ENCODE assay signal across 13 cellular contexts in genomic region chr17:4715071-4715749, GRCh38. TPM values are rescaled to one million over a fixed set of nuclear protein-coding genes. Genes with fewer than 3 reads are reported as not detected.
DNase-seq lines count a peak whose midpoint lies in the region; ATAC-seq, FAIRE-seq and TF ChIP-seq lines count a peak whose summit lies in the region.
"Had no signal": no experiment of that assay in that cellular context is flagged by ENCODE, and none has a peak within 500 bp of the region (broad histone marks: within the 10 kb centered on the region; RNA-seq: fewer than 3 reads in every experiment).

No MANE protein-coding gene starts in this region.

- WGBS in spleen, 5 donors, result 32 to 50% (median 40%) methylated on average over 11 of the region's 11 CpGs

- H3K4me1 Mint-ChIP-seq in activated naive CD4-positive, alpha-beta T cell treated with anti-CD3 and anti-CD28 coated beads for 36 hours (ENCODE audit: low read depth), result peaks cover 39% of the 10 kb centered on the region

- H3K9me3 Mint-ChIP-seq in activated naive CD4-positive, alpha-beta T cell treated with anti-CD3 and anti-CD28 coated beads for 36 hours, result no peaks in the 10 kb centered on the region

- CTCF ChIA-PET in activated naive CD4-positive, alpha-beta T cell treated with anti-CD3 and anti-CD28 coated beads for 36 hours (lab: Charles Lee), result no interaction called here

- H3K27ac ChIP-seq in spleen, result peak overlapping the region in 7 of 8 donors; percentile 74 to 99 (median 96)

- peak overlapping the region; percentile 91 for H3K27ac Mint-ChIP-seq in activated naive CD4-positive, alpha-beta T cell treated with anti-CD3 and anti-CD28 coated beads for 36 hours
- H3K27ac Mint-ChIP-seq: progenitor cell of endocrine pancreas had no signal

- H3K27me3 Mint-ChIP-seq in activated naive CD4-positive, alpha-beta T cell treated with anti-CD3 and anti-CD28 coated beads for 36 hours (ENCODE audit: low read depth), result no peaks in the 10 kb centered on the region
- H3K27me3 Mint-ChIP-seq: progenitor cell of endocrine pancreas had no signal

- DNase-seq in GM12892 (ENCODE audit: insufficient read length) (no peak), T-helper 2 cell (peak in 4 of 5 experiments; percentile 19 to 85 (median 52)), spleen (peak; percentile 88), anterior cingulate cortex (lab: John Stamatoyannopoulos, UW) (no peak), islet precursor cell (no peak)
- DNase-seq in activated naive CD4-positive, alpha-beta T cell treated with anti-CD3 and anti-CD28 coated beads for 36 hours, result peak; percentile 56
- DNase-seq: NCI-H187, Right ventricle myocardium superior had no signal

- TF ChIP-seq CTCF in spleen (IDR thresholded peaks at IDR 0.05 in 8 of 11, conservative IDR thresholded peaks at IDR 0.05 in 3 of 11), result no peak

- peaks cover 23 to 93% (median 61%) of the 10 kb centered on the region in 6 donors for H3K4me1 ChIP-seq in spleen

- H3K36me3 Mint-ChIP-seq in activated naive CD4-positive, alpha-beta T cell treated with anti-CD3 and anti-CD28 coated beads for 36 hours (ENCODE audit: low read depth), result peaks cover 32% of the 10 kb centered on the region

- intact Hi-C loops in activated naive CD4-positive, alpha-beta T cell treated with anti-CD3 and anti-CD28 coated beads for 36 hours (cut with micrococcal nuclease), result loop anchor here (10.0 kb wide), 1 partner anchor 570 kb away; the partner anchor contains the start of genes CYB5D2 and ZZEF1
- intact Hi-C loops in spleen (cut with DNase I; ENCODE audit: low total_unique reads), result loop anchor here (10.0 kb wide), 1 partner anchor 80 kb away; the partner anchor contains the start of gene PSMB6

- H3K27me3 ChIP-seq in spleen (replicated peaks in 1 of 7), result no peaks in the 10 kb centered on the region

- TF ChIP-seq POLR2A in GM12892 (IDR thresholded peaks at IDR 0.05; ENCODE audit: low read depth, low read length) (peak; percentile 32; the same call in 1 of the 2 replicates), spleen (IDR thresholded peaks at IDR 0.05) (no peak)

- peak overlapping the region; percentile 67 for H3K4me3 Mint-ChIP-seq in activated naive CD4-positive, alpha-beta T cell treated with anti-CD3 and anti-CD28 coated beads for 36 hours

- no peak for ATAC-seq in GM19467 (IDR thresholded peaks at IDR 0.05; ENCODE audit: unreplicated experiment)
- ATAC-seq in HG02884 (IDR thresholded peaks at IDR 0.05; ENCODE audit: unreplicated experiment), result no peak

- H3K9me3 ChIP-seq in spleen, result no peaks in the 10 kb centered on the region

- FAIRE-seq in GM12892 (lab: Jason Lieb, UNC), result no peak
- FAIRE-seq: endothelial cell of umbilical vein, islet of Langerhans had no signal

- peak overlapping the region in 5 of 8 donors; percentile 7 to 93 (median 21) for H3K4me3 ChIP-seq in spleen

- peaks cover 0 to 67% (median 44%) of the 10 kb centered on the region in 6 donors for H3K36me3 ChIP-seq in spleen

RNA-seq across cellular contexts. Expression of gene ARRB2, which starts 4.8 kb away (rescaled TPM):
- 37.4 TPM for polyA plus RNA-seq in GM12892 (2012; ENCODE audit: missing spikeins)
- 100 to 1,000 TPM; 169 to 174 TPM for total RNA-seq in activated naive CD4-positive, alpha-beta T cell treated with anti-CD3 and anti-CD28 coated beads for 36 hours
- total RNA-seq in spleen, result 100 to 1,000 TPM; 117 to 416 (median 226) TPM
- polyA plus RNA-seq in spleen, result 100 to 1,000 TPM in 2 of 3 donors, 10 to 100 TPM in 1; 61.4 to 127 (median 120) TPM

RNA-seq across cellular contexts. Expression of gene PELP1, which starts 11.3 kb away (rescaled TPM):
- polyA plus RNA-seq in GM12892 (2012; ENCODE audit: missing spikeins), result 19.3 TPM
- 10 to 100 TPM; 79.0 to 91.2 TPM for total RNA-seq in activated naive CD4-positive, alpha-beta T cell treated with anti-CD3 and anti-CD28 coated beads for 36 hours
- 10 to 100 TPM; 21.7 to 67.6 (median 43.9) TPM for total RNA-seq in spleen
- 10 to 100 TPM; 15.7 to 34.9 (median 25.8) TPM for polyA plus RNA-seq in spleen

RNA-seq across cellular contexts. Expression of gene MED11, which starts 16.0 kb away (rescaled TPM):
- polyA plus RNA-seq in GM12892 (2012; ENCODE audit: missing spikeins), result 27.9 TPM
- 10 to 100 TPM; 15.9 to 17.1 TPM for total RNA-seq in activated naive CD4-positive, alpha-beta T cell treated with anti-CD3 and anti-CD28 coated beads for 36 hours
- total RNA-seq in spleen, result 10 to 100 TPM; 17.1 to 42.7 (median 22.3) TPM
- 10 to 100 TPM; 42.9 to 47.1 (median 43.8) TPM for polyA plus RNA-seq in spleen

RNA-seq across cellular contexts. Expression of gene ZMYND15, which starts 24.4 kb away (rescaled TPM):
- polyA plus RNA-seq in GM12892 (2012; ENCODE audit: missing spikeins), result not detected
- total RNA-seq in activated naive CD4-positive, alpha-beta T cell treated with anti-CD3 and anti-CD28 coated beads for 36 hours, result under 1 TPM in 1 of 2 experiments, not detected in 1; 0.17 TPM
- total RNA-seq in spleen, result 10 to 100 TPM in 1 of 7 donors, 1 to 10 TPM in 6; 3.8 to 11.5 (median 5.2) TPM
- polyA plus RNA-seq in spleen, result 1 to 10 TPM; 1.8 to 3.1 (median 2.2) TPM
- total RNA-seq: Right ventricle myocardium superior had no signal

RNA-seq across cellular contexts. Expression of gene CXCL16, which starts 24.5 kb away (rescaled TPM):
- 2.1 TPM for polyA plus RNA-seq in GM12892 (2012; ENCODE audit: missing spikeins)
- 1 to 10 TPM; 2.0 to 2.3 TPM for total RNA-seq in activated naive CD4-positive, alpha-beta T cell treated with anti-CD3 and anti-CD28 coated beads for 36 hours
- 100 to 1,000 TPM in 1 of 7 donors, 10 to 100 TPM in 6; 45.5 to 104 (median 70.5) TPM for total RNA-seq in spleen
- 10 to 100 TPM; 11.5 to 29.0 (median 17.2) TPM for polyA plus RNA-seq in spleen

Comparison
In these comparisons a context has a peak if more than half of its experiments do, and no peak if none do; other contexts are left out.
1. DNase-seq: peak in T-helper 2 cell (4 of 5), activated naive CD4-positive, alpha-beta T cell treated with anti-CD3 and anti-CD28 coated beads for 36 hours (single experiment) and spleen (single experiment); none in GM12892 (single experiment), anterior cingulate cortex (0 of 58) and islet precursor cell (single experiment).